In the genomic region with DNA sequence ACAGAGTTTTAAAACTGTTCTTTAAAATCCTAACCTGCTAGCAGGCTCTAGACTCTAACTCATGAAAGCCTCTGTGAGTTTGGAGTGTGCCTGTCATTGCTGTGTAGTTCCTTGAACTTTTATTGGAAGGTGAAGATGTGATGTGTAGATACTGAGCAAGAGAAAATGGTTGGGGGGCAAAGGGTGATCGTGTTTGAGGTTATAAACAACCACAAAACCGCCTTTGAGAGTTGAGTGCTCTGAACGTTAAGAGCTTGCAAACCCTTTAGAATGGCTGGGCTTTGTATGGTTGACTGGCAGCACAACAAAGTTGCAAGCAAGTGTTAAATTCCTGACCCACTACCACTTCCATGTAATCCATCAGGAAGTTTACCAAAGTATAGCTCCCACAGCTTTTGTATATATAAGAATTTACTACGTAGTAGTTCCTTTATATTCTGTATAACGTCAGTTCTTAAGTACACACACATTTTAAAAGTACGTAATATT, we compare ENCODE assay signal across 22 cellular contexts.
"Had no signal": no experiment of that assay in that cellular context is flagged by ENCODE, and none has a peak within 500 bp of the region (broad histone marks: within the 10 kb centered on the region; RNA-seq: fewer than 3 reads in every experiment).

No MANE protein-coding gene starts in this region.

- H3K27ac ChIP-seq: epithelial cell of prostate, esophagus muscularis mucosa, gastrocnemius medialis, heart right ventricle, neural progenitor cell, ovary, upper lobe of left lung, uterus had no signal

- H3K4me3 ChIP-seq: esophagus muscularis mucosa, gastrocnemius medialis, heart right ventricle, neural progenitor cell, ovary, tibial artery, upper lobe of left lung, uterus had no signal

- H3K4me2 ChIP-seq: neural progenitor cell had no signal

- H2AFZ ChIP-seq: neural progenitor cell had no signal

- H3K4me1 ChIP-seq: uterus had no signal

- ATAC-seq: effector memory CD8-positive, alpha-beta T cell; gastrocnemius medialis; heart right ventricle; left lobe of liver; natural killer cell; stimulated activated naive CD8-positive, alpha-beta T cell treated with anti-CD3 and anti-CD28 coated beads, Interleukin-15, Interleukin-2, amounts not matched to agents 100 U/mL and 50 U/mL, for 24 hours had no signal

- H3K4me1 Mint-ChIP-seq: mesothelial cell of epicardium, natural killer cell had no signal

- H3K36me3 Mint-ChIP-seq: natural killer cell had no signal

- H3K27ac Mint-ChIP-seq: dendritic cell treated with granulocyte-macrophage colony-stimulating factor and Interleukin-4, amounts not matched to agents 40 ng/mL and 50 ng/mL, for 4 days; effector memory CD8-positive, alpha-beta T cell; mesothelial cell of epicardium; natural killer cell; neural progenitor cell; progenitor cell of endocrine pancreas had no signal

- H3K4me3 Mint-ChIP-seq: dendritic cell treated with granulocyte-macrophage colony-stimulating factor and Interleukin-4, amounts not matched to agents 40 ng/mL and 50 ng/mL, for 4 days; effector memory CD8-positive, alpha-beta T cell; mesothelial cell of epicardium; natural killer cell; neural progenitor cell had no signal

- H3K27me3 ChIP-seq: esophagus muscularis mucosa, gastrocnemius medialis, heart right ventricle, neural progenitor cell, ovary, tibial artery, upper lobe of left lung, uterus had no signal

- H3K27me3 Mint-ChIP-seq: dendritic cell treated with granulocyte-macrophage colony-stimulating factor and Interleukin-4, amounts not matched to agents 40 ng/mL and 50 ng/mL, for 4 days; progenitor cell of endocrine pancreas had no signal

- DNase-seq: effector memory CD8-positive, alpha-beta T cell; gastrocnemius medialis; heart right ventricle; hypothalamus; kidney glomerular epithelial cell; natural killer cell; nucleus accumbens; ovary; right cardiac atrium; small intestine; stimulated activated CD4-positive, alpha-beta T cell treated with anti-CD3 and anti-CD28 coated beads, Interleukin-12 subunit alpha, Interleukin-12 subunit beta, amount 100 ng/mL, for 4 hours; stimulated activated naive CD8-positive, alpha-beta T cell treated with anti-CD3 and anti-CD28 coated beads, Interleukin-15, Interleukin-2, amounts not matched to agents 100 U/mL and 50 U/mL, for 24 hours; tibial artery; upper lobe of left lung; uterus had no signal

- H3K9ac ChIP-seq: neural progenitor cell had no signal
